Comparison of ENCODE assay signal across 1 cellular context in genomic region chr2:237505188-237505939, GRCh38.
TF ChIP-seq lines count a peak whose summit lies in the region.

No MANE protein-coding gene starts in this region.

TF ChIP-seq in A549, 52 proteins besides CTCF, POLR2A, EP300 and RAD21 (continued from another document):
- TF ChIP-seq USF2 (IDR thresholded peaks at IDR 0.05) (no peak), CHD4 (IDR thresholded peaks at IDR 0.05; ENCODE audit: borderline replicate concordance) (no peak), SREBF2 (IDR thresholded peaks at IDR 0.05) (no peak), JUN (IDR thresholded peaks at IDR 0.05) (no peak), PHF8 (IDR thresholded peaks at IDR 0.05; ENCODE audit: borderline replicate concordance, low read depth) (no peak)
